In genomic region chr15:72155635-72156616, GRCh38 we compare ENCODE assay signal across 2 cellular contexts.
TF ChIP-seq lines count a peak whose summit lies in the region.

No MANE protein-coding gene starts in this region.

TF ChIP-seq in HEK293, 187 proteins besides CTCF, POLR2A, EP300 and RAD21 (continued from another document and continues in another):
- TF ChIP-seq ZNF639 (tag by site-specific recombination; IDR thresholded peaks at IDR 0.05) (peak; percentile 58; the same call in 1 of the 2 replicates), PATZ1 (tag by site-specific recombination; IDR thresholded peaks at IDR 0.05) (peak; percentile 70), ZNF600 (tag by site-specific recombination; IDR thresholded peaks at IDR 0.05) (peak; percentile 15; the same call in 1 of the 2 replicates), ZNF626 (tag by site-specific recombination; IDR thresholded peaks at IDR 0.05) (no peak), ZNF174 (tag by site-specific recombination; IDR thresholded peaks at IDR 0.05) (no peak), ZBTB17 (tag by site-specific recombination; IDR thresholded peaks at IDR 0.05) (peak; percentile 70), HOXA7 (CRISPR knock-in tag; IDR thresholded peaks at IDR 0.05; ENCODE audit: borderline replicate concordance) (no peak), INSM2 (tag by site-specific recombination; IDR thresholded peaks at IDR 0.05) (0 out of 2 replicates have a peak, but pooled peaks have one; percentile 1), ZNF518A (tag by site-specific recombination; conservative IDR thresholded peaks at IDR 0.05; ENCODE audit: low read depth) (0 out of 2 replicates have a peak, but pooled peaks have one; percentile 27), ZEB2 (tag by site-specific recombination; IDR thresholded peaks at IDR 0.05) (peak; percentile 69), ZNF175 (tag by site-specific recombination; IDR thresholded peaks at IDR 0.05) (no peak), ZXDB (tag by site-specific recombination; IDR thresholded peaks at IDR 0.05) (peak; percentile 41; the same call in 1 of the 2 replicates), ZFP37 (tag by site-specific recombination; IDR thresholded peaks at IDR 0.05) (peak; percentile 93), ZNF501 (tag by site-specific recombination; IDR thresholded peaks at IDR 0.05) (peak; percentile 67; the same call in 1 of the 2 replicates), ZNF610 (tag by site-specific recombination; IDR thresholded peaks at IDR 0.05; ENCODE audit: borderline replicate concordance) (no peak), ZNF664 (tag by site-specific recombination; IDR thresholded peaks at IDR 0.05) (0 out of 2 replicates have a peak, but pooled peaks have one; percentile 60), TCF7L2 (IDR thresholded peaks at IDR 0.05; ENCODE audit: borderline replicate concordance, low read depth, low read length) (no peak)

TF ChIP-seq in GM12878, 131 proteins besides CTCF, POLR2A, EP300 and RAD21 (continued from another document and continues in another):
- no peak for TF ChIP-seq CEBPZ (IDR thresholded peaks at IDR 0.05; ENCODE audit: low read depth, low read length)
- TF ChIP-seq RELA (IDR thresholded peaks at IDR 0.05; ENCODE audit: borderline replicate concordance, partially characterized antibody): peak; percentile 46
- TF ChIP-seq NRF1 (conservative IDR thresholded peaks at IDR 0.05; ENCODE audit: low read depth, low read length): no peak
- no peak for TF ChIP-seq NFYA (IDR thresholded peaks at IDR 0.05; ENCODE audit: borderline replicate concordance, low read depth, low read length)
- no peak; the same call in 1 of the 2 replicates for TF ChIP-seq ZNF24 (IDR thresholded peaks at IDR 0.05)
- TF ChIP-seq RELB (IDR thresholded peaks at IDR 0.05; ENCODE audit: low read depth): 0 out of 2 replicates have a peak, but pooled peaks have one; percentile 38
- TF ChIP-seq HCFC1 (IDR thresholded peaks at IDR 0.05; ENCODE audit: low read length): no peak
- 0 out of 2 replicates have a peak, but pooled peaks have one; percentile 38 for TF ChIP-seq NBN (IDR thresholded peaks at IDR 0.05)
- no peak for TF ChIP-seq RCOR1 (conservative IDR thresholded peaks at IDR 0.05; ENCODE audit: low read depth, low read length)
- no peak for TF ChIP-seq PAX5 (IDR thresholded peaks at IDR 0.05; ENCODE audit: borderline replicate concordance, low read depth, low read length)
- TF ChIP-seq PBX3 (IDR thresholded peaks at IDR 0.05; ENCODE audit: insufficient replicate concordance, low read depth, low read length): no peak
- no peak for TF ChIP-seq TBL1XR1 (IDR thresholded peaks at IDR 0.05; ENCODE audit: low read depth, low read length)
- peak; percentile 36; the same call in 1 of the 2 replicates for TF ChIP-seq IKZF1 (conservative IDR thresholded peaks at IDR 0.05)
- TF ChIP-seq ZNF384 (IDR thresholded peaks at IDR 0.05; ENCODE audit: borderline replicate concordance, low read depth, low read length): no peak; the same call in 1 of the 2 replicates
- no peak for TF ChIP-seq FOS (IDR thresholded peaks at IDR 0.05; ENCODE audit: borderline replicate concordance, extremely low read depth, insufficient read length)
- TF ChIP-seq SIX5 (IDR thresholded peaks at IDR 0.05; ENCODE audit: low read depth, low read length, severe bottlenecking): no peak
- TF ChIP-seq NFIC (IDR thresholded peaks at IDR 0.05; ENCODE audit: low read depth, low read length): no peak
- no peak for TF ChIP-seq TAF1 (IDR thresholded peaks at IDR 0.05; ENCODE audit: borderline replicate concordance, low read depth, low read length)
- TF ChIP-seq ATF2 (IDR thresholded peaks at IDR 0.05; ENCODE audit: low read length): no peak
- no peak for TF ChIP-seq SRF (IDR thresholded peaks at IDR 0.05; ENCODE audit: low read depth in 2 of 2, low read length in 2 of 2)
- no peak for TF ChIP-seq RUNX3 (IDR thresholded peaks at IDR 0.05; ENCODE audit: low read length)
- no peak for TF ChIP-seq ESRRA (IDR thresholded peaks at IDR 0.05; ENCODE audit: low read length)
- no peak for TF ChIP-seq BMI1 (IDR thresholded peaks at IDR 0.05; ENCODE audit: borderline replicate concordance)
- no peak for TF ChIP-seq ATF3 (IDR thresholded peaks at IDR 0.05; ENCODE audit: borderline replicate concordance, extremely low read depth, low read depth, low read length)
- no peak for TF ChIP-seq CUX1 (IDR thresholded peaks at IDR 0.05; ENCODE audit: insufficient replicate concordance, low read depth, low read length)
- TF ChIP-seq HSF1 (IDR thresholded peaks at IDR 0.05; ENCODE audit: low read depth, low read length): no peak
- no peak for TF ChIP-seq IKZF2 (IDR thresholded peaks at IDR 0.05)
- no peak for TF ChIP-seq ZNF592 (IDR thresholded peaks at IDR 0.05)
- no peak for TF ChIP-seq GATAD2B (conservative IDR thresholded peaks at IDR 0.05; ENCODE audit: low read depth)
